Comparison of ENCODE assay signal across 8 cellular contexts in genomic region chr7:150378853-150379589, GRCh38. TPM values are rescaled to one million over a fixed set of nuclear protein-coding genes. Genes with fewer than 3 reads are reported as not detected.
DNase-seq lines count a peak whose midpoint lies in the region; FAIRE-seq and TF ChIP-seq lines count a peak whose summit lies in the region.

TSS of gene ZNF775 (plus strand) at chr7:150379330. CDS start at chr7:150388471, 9,141 bp downstream.

- H3K4me3 ChIP-seq in SJCRH30 (peak within 1 kb of the TSS; percentile 62), neuronal stem cell (ENCODE audit: low read length in 2 of 2) (peak within 1 kb of the TSS; percentile 76 to 96)

- peak within 1 kb of the TSS; percentile 97 for H3K9ac ChIP-seq in neuronal stem cell (ENCODE audit: low read depth, low read length, poor library complexity)

- H2BK15ac ChIP-seq in neuronal stem cell (ENCODE audit: low read length), result peak within 1 kb of the TSS; percentile 88

- peak within 1 kb of the TSS; percentile 95 for H2AK5ac ChIP-seq in neuronal stem cell (ENCODE audit: low read depth, low read length)

- peak within 1 kb of the TSS; percentile 98 for H3K18ac ChIP-seq in neuronal stem cell (ENCODE audit: low read length)

- peak within 1 kb of the TSS; percentile 93 for H4K91ac ChIP-seq in neuronal stem cell (ENCODE audit: low read depth, low read length, poor library complexity)

- POLR2A ChIA-PET in HEK293T (lab: Yijun Ruan, JAX), result interaction anchor here (1.3 to 2.4 kb wide), 6 partner anchors 10 to 43 kb away, joined by 5 to 50 read pairs (median 9); partner anchors contain the start of gene REPIN1

- H3K4ac ChIP-seq in neuronal stem cell (ENCODE audit: low read length), result peak within 1 kb of the TSS; percentile 81

- H3K79me1 ChIP-seq in neuronal stem cell (ENCODE audit: low read depth, low read length), result peaks cover 3% of the 10 kb centered on the region

- H3K36me3 ChIP-seq in SJCRH30 (peaks cover 11% of the 10 kb centered on the region), neuronal stem cell (replicated peaks in 1 of 2; ENCODE audit: control insufficient read depth in 2 of 2, insufficient read depth in 2 of 2, low read length in 2 of 2) (peaks cover 6 to 16% of the 10 kb centered on the region in 2 donors)

- no peak within 1 kb of the TSS for H4K8ac ChIP-seq in neuronal stem cell (ENCODE audit: low read depth, low read length)

- H3K9me3 ChIP-seq in SJCRH30 (replicated peaks) (no peaks in the 10 kb centered on the region), neuronal stem cell (replicated peaks in 1 of 2; ENCODE audit: control insufficient read depth in 2 of 2, insufficient read depth in 1 of 2, low read depth in 1 of 2, low read length in 2 of 2) (no peaks in the 10 kb centered on the region)

- H2BK12ac ChIP-seq in neuronal stem cell (ENCODE audit: low read length), result no peak within 1 kb of the TSS

- peak within 1 kb of the TSS; percentile 88 for H3K4me2 ChIP-seq in neuronal stem cell (ENCODE audit: insufficient read depth, low read length, poor library complexity, severe bottlenecking)

- peak within 1 kb of the TSS; percentile 98 for H2BK5ac ChIP-seq in neuronal stem cell (ENCODE audit: low read length)

- FAIRE-seq in frontal cortex (lab: Jason Lieb, UNC), result no peak

- CTCF ChIA-PET in HEK293T (lab: Yijun Ruan, JAX), result interaction anchor here (1.2 kb wide), 1 partner anchor 13 kb away, joined by 3 read pairs; no protein-coding TSS in a partner anchor

- peak within 1 kb of the TSS; percentile 96 for H3K23ac ChIP-seq in neuronal stem cell (ENCODE audit: low read depth, low read length, poor library complexity)

- H3K14ac ChIP-seq in neuronal stem cell (ENCODE audit: low read length), result peak within 1 kb of the TSS; percentile 98

- peak within 1 kb of the TSS; percentile 71 for H2AFZ ChIP-seq in neuronal stem cell (ENCODE audit: low read length)

- peak within 1 kb of the TSS; percentile 97 for H2BK120ac ChIP-seq in neuronal stem cell (ENCODE audit: low read depth, low read length)

- H3K27me3 ChIP-seq in SJCRH30 (no peaks in the 10 kb centered on the region), neuronal stem cell (ENCODE audit: control insufficient read depth in 3 of 3, insufficient read depth in 3 of 3, low read depth in 1 of 3, low read length in 3 of 3) (no peaks in the 10 kb centered on the region)

- peaks cover 44% of the 10 kb centered on the region for H3K4me1 ChIP-seq in SJCRH30
- H3K4me1 ChIP-seq in neuronal stem cell (ENCODE audit: control insufficient read depth in 2 of 2, insufficient read depth in 1 of 2, low read depth in 1 of 2, low read length in 2 of 2), result peaks cover 44 to 46% of the 10 kb centered on the region in 2 donors

- DNase-seq in GM04503 (ENCODE audit: low read depth) (peak; percentile 71), HEK293T (ENCODE audit: extremely low spot score) (peak; percentile 100), MV-4-11 (lab: John Stamatoyannopoulos, UW) (peak; percentile 91), SJCRH30 (peak; percentile 97 to 98), frontal cortex (ENCODE audit: low spot score in 2 of 2) (peak; percentile 99), neuronal stem cell (ENCODE audit: low spot score) (peak; percentile 94), stromal cell of bone marrow (ENCODE audit: low read depth) (peak; percentile 91)
- DNase-seq in activated naive CD4-positive, alpha-beta T cell treated with Interleukin-2 at 50 U/mL for 16 hours, result peak; percentile 93

- WGBS in neuronal stem cell (ENCODE audit: extremely low coverage in 2 of 2, insufficient read length in 2 of 2, insufficient replicate concordance in 1 of 2), 2 donors, result no CpG with 5 or more reads among the region's 79 CpGs

- H3K27ac ChIP-seq in SJCRH30 (peak within 1 kb of the TSS; percentile 94), neuronal stem cell (replicated peaks; ENCODE audit: low read length) (peak within 1 kb of the TSS; percentile 96)

TF ChIP-seq in HEK293T, 16 proteins besides CTCF, POLR2A, EP300 and RAD21:
- TF ChIP-seq LEF1 (IDR thresholded peaks at IDR 0.05; ENCODE audit: borderline replicate concordance) (peak; percentile 60; the same call in 1 of the 2 replicates), FOXK2 (IDR thresholded peaks at IDR 0.05) (no peak), PKNOX1 (IDR thresholded peaks at IDR 0.05) (peak; percentile 98)

RNA-seq across cellular contexts. Expression of gene ZNF775, which starts in this region (rescaled TPM):
- 8.1 and 9.5 TPM in 2 replicates for total RNA-seq in SJCRH30 (2014; rRNA removed; shearing (Covaris generic))
- 10.2 TPM for total RNA-seq in frontal cortex
- 15.9 TPM for polyA plus RNA-seq in neuronal stem cell (2013, experiment 1 of 2)
- 15.7 TPM for polyA plus RNA-seq in neuronal stem cell (2013, experiment 2 of 2)

Comparison
In these comparisons a context has a peak if more than half of its experiments do, and no peak if none do; other contexts are left out.
1. Peak in every context shown above with its lines: DNase-seq, H3K4me3 ChIP-seq and H3K27ac ChIP-seq.